ENCODE assay signal across 7 cellular contexts in the genomic region with DNA sequence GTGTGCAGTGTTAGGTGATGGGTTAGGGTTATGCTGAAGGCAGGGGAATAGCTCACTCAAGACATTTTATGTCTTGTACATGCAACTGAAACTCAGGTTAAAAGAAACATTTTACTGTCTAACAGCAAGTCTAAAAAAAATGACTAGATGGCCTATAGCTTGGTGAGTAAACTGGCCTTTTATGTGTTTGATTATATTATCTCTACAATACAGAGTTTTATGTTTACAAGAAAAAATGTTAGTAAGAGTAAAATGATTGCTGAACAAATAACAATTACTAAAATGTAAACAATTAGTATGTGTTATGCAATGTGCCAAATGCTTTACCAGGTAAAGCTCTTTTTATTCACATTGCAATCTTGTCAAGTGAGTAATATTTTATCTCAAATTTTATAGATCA.
"Had no signal": no experiment of that assay in that cellular context is flagged by ENCODE, and none has a peak within 500 bp of the region (broad histone marks: within the 10 kb centered on the region; RNA-seq: fewer than 3 reads in every experiment).

No MANE protein-coding gene starts in this region.

- DNase-seq: GM23248, GOT3, H7, HFFc6, KBM-7 had no signal

- H3K36me3 ChIP-seq: HAP-1 had no signal

- H3K4me3 ChIP-seq: GM23248, HAP-1 had no signal

- FAIRE-seq: HepG2 had no signal
